13 cellular contexts compared by ENCODE assay signal in genomic region chr3:194091141-194091540, GRCh38. TPM values are rescaled to one million over a fixed set of nuclear protein-coding genes. Genes with fewer than 3 reads are reported as not detected.
DNase-seq lines count a peak whose midpoint lies in the region; ATAC-seq and TF ChIP-seq lines count a peak whose summit lies in the region.
"Had no signal": no experiment of that assay in that cellular context is flagged by ENCODE, and none has a peak within 500 bp of the region (broad histone marks: within the 10 kb centered on the region; RNA-seq: fewer than 3 reads in every experiment).

No MANE protein-coding gene starts in this region.

- H3K27me3 Mint-ChIP-seq in HFFc6 (ENCODE audit: insufficient read depth) (peaks cover 14% of the 10 kb centered on the region), progenitor cell of endocrine pancreas (peaks cover 5% of the 10 kb centered on the region)
- peaks cover 11% of the 10 kb centered on the region for H3K27me3 Mint-ChIP-seq in activated CD8-positive, alpha-beta T cell treated with anti-CD3 and anti-CD28 coated beads, Interleukin-2, amount 10 ng/mL, durations not matched to agents 7 days and 5 days (ENCODE audit: low read depth)

- H3K4me3 Mint-ChIP-seq in HFFc6 (peak overlapping the region; percentile 62), progenitor cell of endocrine pancreas (ENCODE audit: low read depth) (no peak overlapping the region)
- H3K4me3 Mint-ChIP-seq in activated CD8-positive, alpha-beta T cell treated with anti-CD3 and anti-CD28 coated beads, Interleukin-2, amount 10 ng/mL, durations not matched to agents 7 days and 5 days: no peak overlapping the region
- H3K4me3 Mint-ChIP-seq: neural crest cell had no signal

- no peaks in the 10 kb centered on the region for H3K27me3 ChIP-seq in SJSA1 (replicated peaks)
- H3K27me3 ChIP-seq in foreskin keratinocyte: no peaks in the 10 kb centered on the region
- H3K27me3 ChIP-seq: BLaER1 had no signal

- H3K4me1 ChIP-seq in SJSA1 (replicated peaks) (peaks cover 56% of the 10 kb centered on the region), foreskin keratinocyte (peaks cover 23% of the 10 kb centered on the region)

- no peaks in the 10 kb centered on the region for H3K36me3 Mint-ChIP-seq in HFFc6 (ENCODE audit: low read depth)
- H3K36me3 Mint-ChIP-seq in activated CD8-positive, alpha-beta T cell treated with anti-CD3 and anti-CD28 coated beads, Interleukin-2, amount 10 ng/mL, durations not matched to agents 7 days and 5 days (ENCODE audit: low read depth): no peaks in the 10 kb centered on the region
- H3K36me3 Mint-ChIP-seq in progenitor cell of endocrine pancreas (ENCODE audit: insufficient read depth): no peaks in the 10 kb centered on the region

- H3K4me1 Mint-ChIP-seq in HFFc6 (ENCODE audit: low read depth) (peaks cover 28% of the 10 kb centered on the region), progenitor cell of endocrine pancreas (ENCODE audit: low read depth) (peaks cover 32% of the 10 kb centered on the region)
- peaks cover 10% of the 10 kb centered on the region for H3K4me1 Mint-ChIP-seq in activated CD8-positive, alpha-beta T cell treated with anti-CD3 and anti-CD28 coated beads, Interleukin-2, amount 10 ng/mL, durations not matched to agents 7 days and 5 days (ENCODE audit: low read depth)

- H3K27ac ChIP-seq in SJSA1: no peak overlapping the region
- peak overlapping the region; percentile 92 for H3K27ac ChIP-seq in foreskin keratinocyte
- H3K27ac ChIP-seq: BLaER1 had no signal

- no peaks in the 10 kb centered on the region for H3K9me3 Mint-ChIP-seq in HFFc6
- H3K9me3 Mint-ChIP-seq in activated CD8-positive, alpha-beta T cell treated with anti-CD3 and anti-CD28 coated beads, Interleukin-2, amount 10 ng/mL, durations not matched to agents 7 days and 5 days (ENCODE audit: insufficient read depth): no peaks in the 10 kb centered on the region
- no peaks in the 10 kb centered on the region for H3K9me3 Mint-ChIP-seq in progenitor cell of endocrine pancreas (ENCODE audit: low read depth)
- H3K9me3 Mint-ChIP-seq: neural crest cell had no signal

- no peaks in the 10 kb centered on the region for H3K9me3 ChIP-seq in SJSA1 (replicated peaks)
- H3K9me3 ChIP-seq: BLaER1 had no signal

- CTCF ChIA-PET in activated CD8-positive, alpha-beta T cell treated with anti-CD3 and anti-CD28 coated beads, Interleukin-2, amount 10 ng/mL, durations not matched to agents 7 days and 5 days (lab: Charles Lee): no interaction called here

- H3K27ac Mint-ChIP-seq in HFFc6: peak overlapping the region; percentile 73
- H3K27ac Mint-ChIP-seq in activated CD8-positive, alpha-beta T cell treated with anti-CD3 and anti-CD28 coated beads, Interleukin-2, amount 10 ng/mL, durations not matched to agents 7 days and 5 days: no peak overlapping the region
- no peak overlapping the region for H3K27ac Mint-ChIP-seq in progenitor cell of endocrine pancreas

- H3K4me3 ChIP-seq in AG10803 (ENCODE audit: low read length) (no peak overlapping the region), SJSA1 (no peak overlapping the region)
- H3K4me3 ChIP-seq: BLaER1 had no signal

- DNase-seq in AG10803 (ENCODE audit: low read depth) (peak; percentile 66), HFFc6 (peak; percentile 82), SJSA1 (ENCODE audit: low read depth in 1 of 2, low spot score in 2 of 2) (peak; percentile 61 to 69), foreskin keratinocyte (peak; percentile 97 to 99), progenitor cell of endocrine pancreas (ENCODE audit: low spot score, unreplicated experiment) (no peak)
- no peak for DNase-seq in activated CD8-positive, alpha-beta T cell treated with anti-CD3 and anti-CD28 coated beads, Interleukin-2, amount 10 ng/mL, durations not matched to agents 7 days and 5 days
- no peak for DNase-seq in activated CD4-positive, CD25-positive, alpha-beta regulatory T cell (lab: John Stamatoyannopoulos, UW)
- DNase-seq in activated T-cell treated with anti-CD3 and anti-CD28 coated beads, Interleukin-2, amount 50 U/mL, for 48 hours: no peak
- DNase-seq: NCI-H446 treated with DMSO at 0.1 percent for 48 hours, SHP77 treated with DMSO at 0.1 percent for 48 hours had no signal

- TF ChIP-seq CTCF in AG10803 (conservative IDR thresholded peaks at IDR 0.05; ENCODE audit: low read length) (no peak), HFFc6 (IDR thresholded peaks at IDR 0.05) (no peak), foreskin keratinocyte (conservative IDR thresholded peaks at IDR 0.05) (no peak), progenitor cell of endocrine pancreas (IDR thresholded peaks at IDR 0.05; ENCODE audit: unreplicated experiment) (no peak)

- POLR2A ChIA-PET in activated CD8-positive, alpha-beta T cell treated with anti-CD3 and anti-CD28 coated beads, Interleukin-2, amount 10 ng/mL, durations not matched to agents 7 days and 5 days (lab: Charles Lee): no interaction called here

- no peaks in the 10 kb centered on the region for H3K36me3 ChIP-seq in SJSA1
- H3K36me3 ChIP-seq: BLaER1 had no signal

- peak; percentile 94 for ATAC-seq in foreskin keratinocyte
- ATAC-seq in activated CD8-positive, alpha-beta T cell treated with anti-CD3 and anti-CD28 coated beads, Interleukin-2, amount 10 ng/mL, durations not matched to agents 7 days and 5 days: no peak
- ATAC-seq: activated CD4-positive, CD25-positive, alpha-beta regulatory T cell treated with anti-CD3 and anti-CD28 coated beads, Interleukin-2, amount 50 U/mL, for 24 hours had no signal

RNA-seq across cellular contexts. Expression of gene HES1, which starts 44.8 kb away (rescaled TPM):
- total RNA-seq in HFFc6 (2021; fragmentation: NEBNext Ultra II Directional; extraction: Animal tissue kit (Norgen Biotek cat#: 25700)): 10 to 100 TPM in 4 of 6 experiments, 1 to 10 TPM in 2; 4.8 to 15.1 (median 13.4) TPM
- total RNA-seq in SJSA1 (2014; rRNA removed; shearing (Covaris generic)): 39.2 and 44.1 TPM in 2 replicates
- 35.1 and 42.1 TPM in 2 replicates for total RNA-seq in foreskin keratinocyte
- polyA plus RNA-seq in foreskin keratinocyte: 28.7 and 32.5 TPM in 2 replicates
- total RNA-seq in activated CD8-positive, alpha-beta T cell treated with anti-CD3 and anti-CD28 coated beads, Interleukin-2, amount 10 ng/mL, durations not matched to agents 7 days and 5 days: not detected
- total RNA-seq in progenitor cell of endocrine pancreas: 129 and 142 TPM in 2 replicates

Comparison
In these comparisons a context has a peak if more than half of its experiments do, and no peak if none do; other contexts are left out.
1. DNase-seq: peak in AG10803 (single experiment), HFFc6 (single experiment), SJSA1 (2 of 2) and foreskin keratinocyte (2 of 2); none in activated CD8-positive, alpha-beta T cell treated with anti-CD3 and anti-CD28 coated beads, Interleukin-2, amount 10 ng/mL, durations not matched to agents 7 days and 5 days (single experiment), progenitor cell of endocrine pancreas (single experiment), activated CD4-positive, CD25-positive, alpha-beta regulatory T cell (0 of 4) and activated T-cell treated with anti-CD3 and anti-CD28 coated beads, Interleukin-2, amount 50 U/mL, for 48 hours (0 of 2).
2. RNA of gene HES1, which starts 44.8 kb away (total RNA-seq): 129 to 142 TPM in progenitor cell of endocrine pancreas, 39.2 to 44.1 TPM in SJSA1, 35.1 to 42.1 TPM in foreskin keratinocyte and 4.8 to 15.1 TPM in HFFc6; not detected in activated CD8-positive, alpha-beta T cell treated with anti-CD3 and anti-CD28 coated beads, Interleukin-2, amount 10 ng/mL, durations not matched to agents 7 days and 5 days; every median in the first group is over 4 times any median in the second.